In the genomic region with DNA sequence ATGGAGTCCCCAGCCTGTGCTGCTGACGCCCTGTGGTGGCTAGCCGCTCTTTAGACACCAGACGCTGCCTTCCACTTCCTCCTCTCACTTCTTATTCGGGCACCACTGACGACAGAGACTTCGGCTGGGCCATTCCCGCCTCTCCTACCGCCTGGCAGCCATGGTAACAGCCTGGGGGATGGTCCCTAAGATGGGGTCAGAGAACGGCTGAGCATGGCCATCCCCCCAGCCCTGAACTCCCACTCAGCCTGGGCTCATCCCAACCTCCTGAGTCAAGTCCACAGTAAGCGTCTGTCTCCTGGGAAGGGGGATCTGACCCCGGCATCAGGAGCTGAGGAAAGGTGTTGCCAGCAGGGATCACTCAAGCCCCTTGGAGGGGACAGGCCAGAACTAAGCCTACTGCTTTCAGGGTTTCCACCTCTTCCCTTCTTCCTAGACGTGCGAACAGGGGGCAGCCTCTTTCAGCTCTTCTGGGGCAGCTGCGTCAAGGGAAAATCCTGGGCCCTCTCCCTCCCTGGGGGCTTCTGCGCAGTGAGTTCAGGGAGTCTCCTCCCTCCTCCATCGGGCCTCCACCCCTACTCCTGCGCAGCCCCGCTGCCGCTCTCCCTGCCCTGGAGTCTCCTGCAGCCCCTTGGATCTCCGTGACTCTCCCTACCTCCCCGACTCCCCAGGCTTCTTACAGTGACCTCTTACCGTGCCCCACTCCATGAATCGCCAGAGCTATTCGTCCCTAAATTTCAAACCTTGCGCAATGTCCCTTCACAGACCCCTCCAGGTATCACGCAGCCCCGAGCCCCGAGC, we compare ENCODE assay signal across 9 cellular contexts. TPM values are rescaled to one million over a fixed set of nuclear protein-coding genes. Genes with fewer than 3 reads are reported as not detected.
DNase-seq lines count a peak whose midpoint lies in the region; ATAC-seq, FAIRE-seq and TF ChIP-seq lines count a peak whose summit lies in the region.
"Had no signal": no experiment of that assay in that cellular context is flagged by ENCODE, and none has a peak within 500 bp of the region (broad histone marks: within the 10 kb centered on the region; RNA-seq: fewer than 3 reads in every experiment).

No MANE protein-coding gene starts in this region.

- H3K4me3 Mint-ChIP-seq in activated T-helper 1 cell treated with anti-CD3 and anti-CD28 coated beads, Interleukin-12 subunit alpha, Interleukin-12 subunit beta, Interleukin-2, Interleukin-4 antibody, amounts not matched to agents 30 ng/mL and 10 ng/mL and 1 ng/mL, durations not matched to agents 14 hours and 24 hours and 36 hours, result peak overlapping the region; percentile 78

- peaks cover 2% of the 10 kb centered on the region for H3K36me3 Mint-ChIP-seq in activated T-helper 1 cell treated with anti-CD3 and anti-CD28 coated beads, Interleukin-12 subunit alpha, Interleukin-12 subunit beta, Interleukin-2, Interleukin-4 antibody, amounts not matched to agents 30 ng/mL and 10 ng/mL and 1 ng/mL, durations not matched to agents 14 hours and 24 hours and 36 hours (ENCODE audit: low read depth)

- H3K18ac ChIP-seq in IMR-90 (ENCODE audit: low read depth, low read length), result no peak overlapping the region

- H3K4ac ChIP-seq in IMR-90 (ENCODE audit: low read depth, low read length), result no peak overlapping the region

- dilution Hi-C loops in IMR-90 (cut with HindIII; ENCODE audit: low sequenced_read_pairs, unreplicated experiment), result no loop called here

- DNase-seq in Ammon's horn (ENCODE audit: low spot score), result peak; percentile 80
- DNase-seq in GM19238 (ENCODE audit: insufficient read length, low spot score), result peak; percentile 58
- no peak for DNase-seq in IMR-90
- DNase-seq in activated T-helper 1 cell treated with anti-CD3 and anti-CD28 coated beads, Interleukin-12 subunit alpha, Interleukin-12 subunit beta, Interleukin-2, Interleukin-4 antibody, amounts not matched to agents 30 ng/mL and 10 ng/mL and 1 ng/mL, durations not matched to agents 14 hours and 24 hours and 36 hours (ENCODE audit: low spot score), result no peak
- DNase-seq in urothelium cell line (ENCODE audit: low spot score), result no peak

- H3K56ac ChIP-seq in IMR-90 (ENCODE audit: extremely low read depth, insufficient read depth, low read length), result no peak overlapping the region

- CTCF ChIA-PET in IMR-90 (lab: Yijun Ruan, JAX), result interaction anchor here (7.8 kb wide), 1 partner anchor 16 kb away, joined by 128 read pairs; no protein-coding TSS in a partner anchor

- H3K27ac Mint-ChIP-seq in activated T-helper 1 cell treated with anti-CD3 and anti-CD28 coated beads, Interleukin-12 subunit alpha, Interleukin-12 subunit beta, Interleukin-2, Interleukin-4 antibody, amounts not matched to agents 30 ng/mL and 10 ng/mL and 1 ng/mL, durations not matched to agents 14 hours and 24 hours and 36 hours, result peak overlapping the region; percentile 67

- TF ChIP-seq POLR2A in IMR-90 (IDR thresholded peaks at IDR 0.05; ENCODE audit: low read depth, low read length), result no peak

- H2BK5ac ChIP-seq in IMR-90 (ENCODE audit: low read depth, low read length, poor library complexity, severe bottlenecking), result no peak overlapping the region

- H4K8ac ChIP-seq in IMR-90 (ENCODE audit: low read depth in 2 of 2, low read length in 2 of 2), result peak overlapping the region in 1 of 2 experiments; percentile 43; a peak in 1 of 4 replicates

- H3K4me3 ChIP-seq in IMR-90 (ENCODE audit: insufficient read depth, low read depth, low read length) (peak overlapping the region; percentile 30), iPS-15b (ENCODE audit: low read depth, low read length) (peak overlapping the region; percentile 42), skin epidermis (peak overlapping the region; percentile 57 to 95 (median 67))

- H3K27me3 Mint-ChIP-seq in activated T-helper 1 cell treated with anti-CD3 and anti-CD28 coated beads, Interleukin-12 subunit alpha, Interleukin-12 subunit beta, Interleukin-2, Interleukin-4 antibody, amounts not matched to agents 30 ng/mL and 10 ng/mL and 1 ng/mL, durations not matched to agents 14 hours and 24 hours and 36 hours (ENCODE audit: insufficient read depth), result peaks cover 38% of the 10 kb centered on the region

- H3K27me3 ChIP-seq in IMR-90 (ENCODE audit: control insufficient read depth, insufficient read depth, low read length) (no peaks in the 10 kb centered on the region), iPS-15b (ENCODE audit: control insufficient read depth, insufficient read depth, low read length) (peaks cover 58% of the 10 kb centered on the region)

- H3K9me3 Mint-ChIP-seq in activated T-helper 1 cell treated with anti-CD3 and anti-CD28 coated beads, Interleukin-12 subunit alpha, Interleukin-12 subunit beta, Interleukin-2, Interleukin-4 antibody, amounts not matched to agents 30 ng/mL and 10 ng/mL and 1 ng/mL, durations not matched to agents 14 hours and 24 hours and 36 hours, result no peaks in the 10 kb centered on the region

- H3K4me2 ChIP-seq in IMR-90 (ENCODE audit: low read depth, low read length), result peak overlapping the region; percentile 48

- H2BK15ac ChIP-seq in IMR-90 (ENCODE audit: low read depth, low read length), result no peak overlapping the region

- H2AFZ ChIP-seq in IMR-90 (replicated peaks; ENCODE audit: low read length, poor library complexity), result peak overlapping the region; percentile 71

- no peaks in the 10 kb centered on the region for H3K9me3 ChIP-seq in IMR-90 (ENCODE audit: control insufficient read depth, insufficient read depth, low read length)
- no peaks in the 10 kb centered on the region for H3K9me3 ChIP-seq in iPS-15b (ENCODE audit: control insufficient read depth, insufficient read depth, low read length)

- no TSS peak for BruUV-seq in IMR-90 (replicated peaks; lab: Mats Ljungman, UMichigan)

- 0 out of 2 replicates have a peak overlapping the region, but pooled peaks have one; percentile 9 for H3K14ac ChIP-seq in IMR-90 (replicated peaks; ENCODE audit: low read depth, low read length)

- peaks cover 18% of the 10 kb centered on the region for H3K4me1 ChIP-seq in IMR-90 (ENCODE audit: control insufficient read depth, insufficient read depth, low read length)
- H3K4me1 ChIP-seq in iPS-15b (ENCODE audit: control insufficient read depth, insufficient read depth, low read length), result peaks cover 24% of the 10 kb centered on the region

- TF ChIP-seq CTCF in IMR-90 (conservative IDR thresholded peaks at IDR 0.05; ENCODE audit: low read depth, low read length), result no peak

- H3K23ac ChIP-seq in IMR-90 (ENCODE audit: low read depth, low read length), result no peak overlapping the region

- no peak overlapping the region for H2BK20ac ChIP-seq in IMR-90 (ENCODE audit: low read depth, low read length)

- peaks cover 19% of the 10 kb centered on the region for H3K9me1 ChIP-seq in IMR-90 (ENCODE audit: insufficient read depth, low read length)

- peaks cover 5% of the 10 kb centered on the region; the same call in 1 of the 2 replicates for H3K36me3 ChIP-seq in IMR-90 (ENCODE audit: control insufficient read depth, insufficient read depth, low read length)
- H3K36me3 ChIP-seq in iPS-15b (ENCODE audit: control insufficient read depth, insufficient read depth, low read length), result no peaks in the 10 kb centered on the region

- peak overlapping the region; percentile 48 for H2AK5ac ChIP-seq in IMR-90 (ENCODE audit: low read depth, low read length)

- FAIRE-seq in urothelium cell line (lab: Jason Lieb, UNC), result no peak

- H3K27ac ChIP-seq in IMR-90 (ENCODE audit: insufficient read depth, low read length), result no peak overlapping the region
- peak overlapping the region in 15 of 21 experiments; percentile 25 to 96 (median 85) for H3K27ac ChIP-seq in skin epidermis
- H3K27ac ChIP-seq: epithelial cell of prostate had no signal

- no peak overlapping the region for H2BK120ac ChIP-seq in IMR-90 (ENCODE audit: low read depth, low read length)

- in situ Hi-C loops in IMR-90 (cut with MboI; ENCODE audit: low sequenced_read_pairs), result no loop called here

- ATAC-seq in IMR-90 (ENCODE audit: low read depth) (no peak), GM19328 (IDR thresholded peaks at IDR 0.05; ENCODE audit: unreplicated experiment) (no peak)

- H4K5ac ChIP-seq in IMR-90 (ENCODE audit: low read depth, low read length), result no peak overlapping the region; the same call in 1 of the 2 replicates

- no peaks in the 10 kb centered on the region; the same call in 1 of the 2 replicates for H4K20me1 ChIP-seq in IMR-90 (ENCODE audit: insufficient read depth, low read length)

- peak overlapping the region; percentile 51 for H2AK9ac ChIP-seq in IMR-90 (replicated peaks; ENCODE audit: low read depth, low read length, poor library complexity)

- 27% methylated on average over 9 of the region's 28 CpGs; no CpG with 5 or more reads in 1 of the 2 experiments for WGBS in IMR-90 (ENCODE audit: extremely low coverage in 2 of 2, insufficient read length in 1 of 2), 2 experiments

- H3K9ac ChIP-seq in IMR-90 (ENCODE audit: low read depth, low read length) (peak overlapping the region; percentile 20; the same call in 1 of the 2 replicates), iPS-15b (ENCODE audit: low read depth, low read length) (no peak overlapping the region)

- H3K79me1 ChIP-seq in IMR-90 (ENCODE audit: low read depth in 1 of 2, low read length in 2 of 2), result peaks cover 3 to 34% of the 10 kb centered on the region in 2 experiments; a peak in 3 of 4 replicates

- TF ChIP-seq RAD21 in IMR-90 (IDR thresholded peaks at IDR 0.05; ENCODE audit: low read length), result no peak

- POLR2A ChIA-PET in IMR-90 (lab: Charles Lee; ENCODE audit: unreplicated experiment), result interaction anchor here (0.5 to 0.8 kb wide), 5 partner anchors 11 to 28 kb away, joined by 3 to 4 read pairs (median 3); no protein-coding TSS in a partner anchor

- H4K91ac ChIP-seq in IMR-90 (ENCODE audit: insufficient read depth, low read depth, low read length), result no peak overlapping the region

- peaks cover 13% of the 10 kb centered on the region for H3K4me1 Mint-ChIP-seq in activated T-helper 1 cell treated with anti-CD3 and anti-CD28 coated beads, Interleukin-12 subunit alpha, Interleukin-12 subunit beta, Interleukin-2, Interleukin-4 antibody, amounts not matched to agents 30 ng/mL and 10 ng/mL and 1 ng/mL, durations not matched to agents 14 hours and 24 hours and 36 hours (ENCODE audit: low read depth)

- intact Hi-C loops in IMR-90 (cut with micrococcal nuclease), result no loop called here
- intact Hi-C loops in activated T-helper 1 cell treated with anti-CD3 and anti-CD28 coated beads, Interleukin-12 subunit alpha, Interleukin-12 subunit beta, Interleukin-2, Interleukin-4 antibody, amounts not matched to agents 30 ng/mL and 10 ng/mL and 1 ng/mL, durations not matched to agents 14 hours and 24 hours and 36 hours (cut with micrococcal nuclease), result loop anchor here (1.0 to 2.0 kb wide), 3 partner anchors 13 to 55 kb away; a partner anchor contains a TSS

RNA-seq across cellular contexts. Expression of a gene that starts 0.6 kb away (rescaled TPM):
- 2.5 and 2.7 TPM in 2 replicates for total RNA-seq in IMR-90 (2012; rRNA removed)
- 5.3 and 5.9 TPM in 2 replicates for polyA plus RNA-seq in IMR-90 (2012; rRNA removed)
- 6.4 and 9.7 TPM in 2 replicates for polyA plus RNA-seq in IMR-90 (2012; cell fraction: cytosol; rRNA removed)
- 20.2 and 22.8 TPM in 2 replicates for polyA plus RNA-seq in IMR-90 (2012; cell fraction: nucleus; rRNA removed; ENCODE audit: low replicate concordance)
- 8.9 and 12.8 TPM in 2 replicates for total RNA-seq in activated T-helper 1 cell treated with anti-CD3 and anti-CD28 coated beads, Interleukin-12 subunit alpha, Interleukin-12 subunit beta, Interleukin-2, Interleukin-4 antibody, amounts not matched to agents 30 ng/mL and 10 ng/mL and 1 ng/mL, durations not matched to agents 14 hours and 24 hours and 36 hours

RNA-seq across cellular contexts. Expression of a gene that starts 45.1 kb away (rescaled TPM):
- 6.6 and 23.1 TPM in 2 replicates for total RNA-seq in IMR-90 (2012; rRNA removed)
- polyA plus RNA-seq in IMR-90 (2012; rRNA removed), result 34.1 and 120 TPM in 2 replicates
- polyA plus RNA-seq in IMR-90 (2012; cell fraction: cytosol; rRNA removed), result 127 and 458 TPM in 2 replicates
- 1,801 and 2,637 TPM in 2 replicates for polyA plus RNA-seq in IMR-90 (2012; cell fraction: nucleus; rRNA removed; ENCODE audit: low replicate concordance)
- total RNA-seq in activated T-helper 1 cell treated with anti-CD3 and anti-CD28 coated beads, Interleukin-12 subunit alpha, Interleukin-12 subunit beta, Interleukin-2, Interleukin-4 antibody, amounts not matched to agents 30 ng/mL and 10 ng/mL and 1 ng/mL, durations not matched to agents 14 hours and 24 hours and 36 hours, result 52.7 and 60.3 TPM in 2 replicates

RNA-seq across cellular contexts. Expression of a gene that starts 54.6 kb away (rescaled TPM):
- 5.7 and 5.8 TPM in 2 replicates for total RNA-seq in IMR-90 (2012; rRNA removed)
- polyA plus RNA-seq in IMR-90 (2012; rRNA removed), result 12.1 and 13.6 TPM in 2 replicates
- polyA plus RNA-seq in IMR-90 (2012; cell fraction: cytosol; rRNA removed), result 9.7 and 10.3 TPM in 2 replicates
- polyA plus RNA-seq in IMR-90 (2012; cell fraction: nucleus; rRNA removed; ENCODE audit: low replicate concordance), result 10.9 and 17.0 TPM in 2 replicates
- 11.4 and 12.0 TPM in 2 replicates for total RNA-seq in activated T-helper 1 cell treated with anti-CD3 and anti-CD28 coated beads, Interleukin-12 subunit alpha, Interleukin-12 subunit beta, Interleukin-2, Interleukin-4 antibody, amounts not matched to agents 30 ng/mL and 10 ng/mL and 1 ng/mL, durations not matched to agents 14 hours and 24 hours and 36 hours

Comparison
In these comparisons a context has a peak if more than half of its experiments do, and no peak if none do; other contexts are left out.
1. DNase-seq: peak in Ammon's horn (single experiment) and GM19238 (single experiment); none in IMR-90 (single experiment), activated T-helper 1 cell treated with anti-CD3 and anti-CD28 coated beads, Interleukin-12 subunit alpha, Interleukin-12 subunit beta, Interleukin-2, Interleukin-4 antibody, amounts not matched to agents 30 ng/mL and 10 ng/mL and 1 ng/mL, durations not matched to agents 14 hours and 24 hours and 36 hours (single experiment) and urothelium cell line (single experiment).
2. Peak in every context shown above with its lines, with median percentiles within 50 percentile points of each other: H3K4me3 ChIP-seq.